In the genomic region with DNA sequence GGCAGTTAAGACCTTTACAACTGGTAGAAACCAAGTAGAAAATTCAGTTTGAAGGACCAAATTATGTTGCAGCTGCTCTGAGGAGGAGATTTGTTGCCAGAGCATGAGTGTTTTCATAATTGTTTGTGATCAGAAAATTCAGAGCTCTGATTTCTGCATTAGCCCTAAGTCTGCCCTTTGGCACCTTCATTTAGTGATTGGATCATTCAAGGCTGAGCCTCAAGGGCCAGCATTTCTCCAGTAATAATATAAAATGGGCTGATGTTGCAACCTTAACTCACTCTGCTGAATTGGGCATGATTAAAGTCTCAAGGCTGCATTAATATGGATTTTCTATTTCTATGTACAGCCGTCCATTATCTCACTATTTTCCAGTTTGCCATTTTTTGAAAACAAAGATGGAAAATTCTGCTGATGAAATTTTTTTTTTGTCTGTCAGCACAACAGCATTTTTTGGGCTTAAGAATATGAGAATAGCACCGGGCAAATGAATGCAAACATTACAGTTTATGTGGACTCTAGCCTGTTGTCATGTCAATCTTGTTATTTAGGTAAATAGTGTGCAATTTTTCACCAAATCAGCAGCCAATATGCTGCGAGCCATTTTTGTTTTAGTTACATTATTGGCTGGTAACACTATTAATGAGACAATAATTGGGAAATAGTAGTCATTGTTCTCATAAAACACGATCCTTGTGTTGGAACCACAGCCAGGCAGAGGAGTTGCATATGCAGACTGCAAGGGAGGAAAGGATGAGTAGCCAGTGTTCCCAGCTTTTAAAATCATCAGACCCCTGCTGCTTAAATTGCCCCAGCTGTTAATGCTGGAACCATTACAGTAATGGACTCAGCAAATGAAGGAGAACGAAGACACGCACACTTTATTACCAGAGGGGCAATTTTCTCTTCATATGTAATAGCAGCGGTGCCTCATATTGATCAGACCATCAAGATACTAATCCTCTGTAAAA, we compare ENCODE assay signal across 7 cellular contexts. TPM values are rescaled to one million over a fixed set of nuclear protein-coding genes. Genes with fewer than 3 reads are reported as not detected.
DNase-seq lines count a peak whose midpoint lies in the region; ATAC-seq and TF ChIP-seq lines count a peak whose summit lies in the region.

No MANE protein-coding gene starts in this region.

- peaks cover 17% of the 10 kb centered on the region for H3K36me3 Mint-ChIP-seq in activated T-cell treated with anti-CD3 and anti-CD28 coated beads, Interleukin-2, amount 50 U/mL, for 4 hours (ENCODE audit: insufficient read depth)

- TF ChIP-seq CTCF in heart left ventricle (IDR thresholded peaks at IDR 0.05): no peak
- TF ChIP-seq CTCF in SK-N-SH (IDR thresholded peaks at IDR 0.05): no peak

- WGBS in heart left ventricle, 4 donors: 72 to 80% (median 74%) methylated on average over 7 of the region's 7 CpGs
- 85% methylated on average over 7 of the region's 7 CpGs for WGBS in SK-N-SH (ENCODE audit: low lambda C conversion rate)

- H3K79me2 ChIP-seq in SK-N-SH (ENCODE audit: insufficient read depth): peaks cover 80% of the 10 kb centered on the region

- H3K4me1 ChIP-seq in heart left ventricle (peaks cover 0 to 54% (median 22%) of the 10 kb centered on the region in 12 donors), SK-N-SH (ENCODE audit: control insufficient read depth in 1 of 2, insufficient read depth in 2 of 2, low read depth in 1 of 2, low read length in 1 of 2) (peaks cover 5 to 13% of the 10 kb centered on the region in 2 experiments; a peak in 3 of 4 replicates)

- DNase-seq in LHCN-M2 (ENCODE audit: low read depth) (peak; percentile 64), NCI-H524 (lab: John Stamatoyannopoulos, UW) (peak; percentile 83 to 92), heart left ventricle (no peak), superior temporal gyrus (ENCODE audit: extremely low spot score) (peak; percentile 38), SK-N-SH (no peak)
- DNase-seq in activated T-cell treated with anti-CD3 and anti-CD28 coated beads, Interleukin-2, amount 50 U/mL, for 4 hours: no peak

- POLR2A ChIA-PET in SK-N-SH (lab: Yijun Ruan, JAX): no interaction called here

- H3K4me1 Mint-ChIP-seq in activated T-cell treated with anti-CD3 and anti-CD28 coated beads, Interleukin-2, amount 50 U/mL, for 4 hours (ENCODE audit: low read depth): peaks cover 40% of the 10 kb centered on the region

- H3K4me3 ChIP-seq in heart left ventricle (no peak overlapping the region), SK-N-SH (ENCODE audit: low read depth in 2 of 2, low read length in 1 of 2) (no peak overlapping the region)

- no peak overlapping the region for H3K9ac ChIP-seq in SK-N-SH

- no peaks in the 10 kb centered on the region; the same call in 1 of the 2 replicates for H4K20me1 ChIP-seq in SK-N-SH (ENCODE audit: insufficient read depth)

- CTCF ChIA-PET in SK-N-SH (lab: Yijun Ruan, JAX): no interaction called here

- H3K36me3 ChIP-seq in heart left ventricle: no peaks in the 10 kb centered on the region
- no peaks in the 10 kb centered on the region for H3K36me3 ChIP-seq in SK-N-SH (replicated peaks in 1 of 2; ENCODE audit: control insufficient read depth in 1 of 2, insufficient read depth in 2 of 2, low read length in 1 of 2)

- no peaks in the 10 kb centered on the region for H3F3A ChIP-seq in SK-N-SH (replicated peaks; ENCODE audit: insufficient read depth)

- no peaks in the 10 kb centered on the region for H3K9me3 Mint-ChIP-seq in activated T-cell treated with anti-CD3 and anti-CD28 coated beads, Interleukin-2, amount 50 U/mL, for 4 hours

- ATAC-seq in heart left ventricle (peak in 3 of 4 donors; percentile 42 to 73 (median 48)), HG03025 (IDR thresholded peaks at IDR 0.05; ENCODE audit: low FRiP score, unreplicated experiment) (no peak)
- ATAC-seq in activated T-cell treated with anti-CD3 and anti-CD28 coated beads, Interleukin-2, amount 50 U/mL, for 4 hours: no peak

- H3K4me3 Mint-ChIP-seq in activated T-cell treated with anti-CD3 and anti-CD28 coated beads, Interleukin-2, amount 50 U/mL, for 4 hours: no peak overlapping the region

- H3K27me3 ChIP-seq in heart left ventricle: no peaks in the 10 kb centered on the region
- no peaks in the 10 kb centered on the region for H3K27me3 ChIP-seq in SK-N-SH (ENCODE audit: insufficient read depth)

- H3K9me3 ChIP-seq in heart left ventricle (no peaks in the 10 kb centered on the region), SK-N-SH (no peaks in the 10 kb centered on the region)

- no peak overlapping the region for H3K27ac ChIP-seq in heart left ventricle
- H3K27ac ChIP-seq in SK-N-SH (ENCODE audit: low read depth in 2 of 2, low read length in 1 of 2): peak overlapping the region in 1 of 2 experiments; percentile 43; a peak in 1 of 4 replicates

- H3K9me2 ChIP-seq in SK-N-SH: no peaks in the 10 kb centered on the region

- no peak for TF ChIP-seq EP300 in SK-N-SH (IDR thresholded peaks at IDR 0.05; ENCODE audit: borderline replicate concordance in 1 of 2, low read depth in 1 of 2, low read length in 1 of 2)

- no peak overlapping the region for H3K4me2 ChIP-seq in SK-N-SH

- H3K27me3 Mint-ChIP-seq in activated T-cell treated with anti-CD3 and anti-CD28 coated beads, Interleukin-2, amount 50 U/mL, for 4 hours (ENCODE audit: low read depth): no peaks in the 10 kb centered on the region

- TF ChIP-seq RAD21 in SK-N-SH (IDR thresholded peaks at IDR 0.05; ENCODE audit: low read length): no peak

- intact Hi-C loops in heart left ventricle (cut with DNase I): no loop called here

- no peak overlapping the region for H2AFZ ChIP-seq in SK-N-SH (ENCODE audit: low read depth)

- no peak for TF ChIP-seq POLR2A in heart left ventricle (IDR thresholded peaks at IDR 0.05)

TF ChIP-seq in SK-N-SH, 30 proteins besides CTCF, POLR2A, EP300 and RAD21 (continues in another document):
- TF ChIP-seq FOXJ3 (CRISPR knock-in tag; IDR thresholded peaks at IDR 0.05) (no peak), GATA2 (CRISPR knock-in tag; IDR thresholded peaks at IDR 0.05) (no peak), TAF1 (IDR thresholded peaks at IDR 0.05; ENCODE audit: borderline replicate concordance, low read depth, low read length) (no peak), CHD2 (IDR thresholded peaks at IDR 0.05; ENCODE audit: low read length, partially characterized antibody) (no peak), POLR2AphosphoS5 (IDR thresholded peaks at IDR 0.05; ENCODE audit: low read depth, low read length) (no peak), JUND (IDR thresholded peaks at IDR 0.05) (no peak), TCF12 (IDR thresholded peaks at IDR 0.05) (no peak), NFIC (IDR thresholded peaks at IDR 0.05; ENCODE audit: borderline replicate concordance) (no peak), SIN3A (IDR thresholded peaks at IDR 0.05; ENCODE audit: borderline replicate concordance, low read depth, low read length) (no peak), EZH2phosphoT487 (IDR thresholded peaks at IDR 0.05; ENCODE audit: borderline replicate concordance, low read depth) (no peak), MEF2A (IDR thresholded peaks at IDR 0.05; ENCODE audit: borderline replicate concordance, low read depth) (no peak), YY1 (IDR thresholded peaks at IDR 0.05; ENCODE audit: low read depth) (no peak), USF1 (IDR thresholded peaks at IDR 0.05; ENCODE audit: borderline replicate concordance, low read depth) (no peak)
- TF ChIP-seq, protein P1, sequence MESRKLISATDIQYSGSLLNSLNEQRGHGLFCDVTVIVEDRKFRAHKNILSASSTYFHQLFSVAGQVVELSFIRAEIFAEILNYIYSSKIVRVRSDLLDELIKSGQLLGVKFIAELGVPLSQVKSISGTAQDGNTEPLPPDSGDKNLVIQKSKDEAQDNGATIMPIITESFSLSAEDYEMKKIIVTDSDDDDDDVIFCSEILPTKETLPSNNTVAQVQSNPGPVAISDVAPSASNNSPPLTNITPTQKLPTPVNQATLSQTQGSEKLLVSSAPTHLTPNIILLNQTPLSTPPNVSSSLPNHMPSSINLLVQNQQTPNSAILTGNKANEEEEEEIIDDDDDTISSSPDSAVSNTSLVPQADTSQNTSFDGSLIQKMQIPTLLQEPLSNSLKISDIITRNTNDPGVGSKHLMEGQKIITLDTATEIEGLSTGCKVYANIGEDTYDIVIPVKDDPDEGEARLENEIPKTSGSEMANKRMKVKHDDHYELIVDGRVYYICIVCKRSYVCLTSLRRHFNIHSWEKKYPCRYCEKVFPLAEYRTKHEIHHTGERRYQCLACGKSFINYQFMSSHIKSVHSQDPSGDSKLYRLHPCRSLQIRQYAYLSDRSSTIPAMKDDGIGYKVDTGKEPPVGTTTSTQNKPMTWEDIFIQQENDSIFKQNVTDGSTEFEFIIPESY (IDR thresholded peaks at IDR 0.05; ENCODE audit: borderline replicate concordance, low read depth): no peak

RNA-seq across cellular contexts. Expression of gene FTO, which starts 10.4 kb away (rescaled TPM):
- total RNA-seq in LHCN-M2 (2014; rRNA removed): 118 and 120 TPM in 2 replicates
- 63.1 TPM for polyA plus RNA-seq in LHCN-M2 (2012)
- total RNA-seq in heart left ventricle: 100 to 1,000 TPM in 1 of 9 donors, 10 to 100 TPM in 8; 77.2 to 105 (median 87.0) TPM
- 10 to 100 TPM; 11.8 to 45.0 TPM for polyA plus RNA-seq in heart left ventricle
- 10 to 100 TPM; 41.3 to 47.8 (median 43.1) TPM for total RNA-seq in activated T-cell treated with anti-CD3 and anti-CD28 coated beads, Interleukin-2, amount 50 U/mL, for 4 hours
- 41.2 and 49.8 TPM in 2 replicates for polyA plus RNA-seq in SK-N-SH (2012; rRNA removed)
- 45.9 and 46.5 TPM in 2 replicates for polyA plus RNA-seq in SK-N-SH (2012; cell fraction: cytosol; rRNA removed)
- 19.0 and 26.9 TPM in 2 replicates for polyA plus RNA-seq in SK-N-SH (2012; cell fraction: nucleus; rRNA removed)

RNA-seq across cellular contexts. Expression of gene RPGRIP1L, which starts 10.7 kb away (rescaled TPM):
- total RNA-seq in LHCN-M2 (2014; rRNA removed) (15.6 and 22.3 TPM in 2 replicates), heart left ventricle (1 to 10 TPM; 1.4 to 4.6 (median 2.4) TPM)
- polyA plus RNA-seq in LHCN-M2 (2012): 7.3 TPM
- polyA plus RNA-seq in heart left ventricle (1 to 10 TPM in 1 of 2 donors, under 1 TPM in 1; 0.69 to 1.4 TPM), SK-N-SH (2012; rRNA removed) (5.7 and 6.5 TPM in 2 replicates)
- 1 to 10 TPM; 5.4 to 6.6 (median 5.9) TPM for total RNA-seq in activated T-cell treated with anti-CD3 and anti-CD28 coated beads, Interleukin-2, amount 50 U/mL, for 4 hours
- 7.4 and 9.9 TPM in 2 replicates for polyA plus RNA-seq in SK-N-SH (2012; cell fraction: cytosol; rRNA removed)
- 4.4 and 9.0 TPM in 2 replicates for polyA plus RNA-seq in SK-N-SH (2012; cell fraction: nucleus; rRNA removed)

Comparison
In these comparisons a context has a peak if more than half of its experiments do, and no peak if none do; other contexts are left out.
1. DNase-seq: peak in LHCN-M2 (single experiment), NCI-H524 (2 of 2) and superior temporal gyrus (single experiment); none in heart left ventricle (0 of 5), activated T-cell treated with anti-CD3 and anti-CD28 coated beads, Interleukin-2, amount 50 U/mL, for 4 hours (single experiment) and SK-N-SH (single experiment).
2. ATAC-seq: peak in heart left ventricle (3 of 4); none in activated T-cell treated with anti-CD3 and anti-CD28 coated beads, Interleukin-2, amount 50 U/mL, for 4 hours (0 of 2) and HG03025 (single experiment).